ENCODE assay signal across 29 cellular contexts in the genomic region with DNA sequence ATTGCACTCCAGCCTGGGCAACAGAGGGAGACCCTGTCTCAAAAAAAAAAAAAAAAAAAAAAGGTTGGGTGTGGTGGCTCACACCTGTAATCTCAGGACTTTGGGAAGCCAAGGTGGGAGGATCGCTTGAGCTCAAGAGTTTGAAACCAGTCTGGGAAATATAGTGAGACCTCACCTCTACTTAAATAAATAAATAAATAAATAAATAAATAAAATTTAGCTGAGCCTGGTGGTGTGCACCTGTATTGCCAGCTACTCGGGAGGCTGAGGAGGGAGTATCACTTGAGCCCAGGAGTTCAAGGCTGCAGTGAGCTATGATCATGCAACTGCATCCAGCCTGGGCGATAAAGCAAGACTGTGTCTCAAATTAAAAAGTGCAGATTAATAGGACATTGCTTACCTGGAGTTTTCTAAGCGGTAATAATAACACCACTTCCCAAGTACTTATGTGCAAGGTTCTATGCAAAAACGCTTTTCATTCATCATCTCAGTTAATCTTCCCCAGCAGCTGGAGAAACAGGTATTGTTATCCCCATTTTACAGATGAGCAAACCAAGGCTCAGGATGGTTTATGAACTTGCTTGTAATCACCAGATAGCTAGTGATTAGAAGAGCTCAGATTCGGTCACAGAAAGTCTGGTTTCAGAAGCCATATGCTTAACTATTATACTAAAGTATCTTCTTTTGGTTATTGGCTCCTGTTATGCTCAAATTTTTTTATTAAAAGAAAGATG.
A peak's percentile ranks its signal among the peaks of the same experiment; 100 is the strongest.
DNase-seq lines count a peak whose midpoint lies in the region; ATAC-seq, FAIRE-seq and TF ChIP-seq lines count a peak whose summit lies in the region.
"Had no signal": no experiment of that assay in that cellular context is flagged by ENCODE, and none has a peak within 500 bp of the region (broad histone marks: within the 10 kb centered on the region; RNA-seq: fewer than 3 reads in every experiment).

No MANE protein-coding gene starts in this region.

- no peaks in the 10 kb centered on the region for H3K9me3 ChIP-seq in A549
- no peaks in the 10 kb centered on the region for H3K9me3 ChIP-seq in HEK293 (ENCODE audit: control insufficient read depth, insufficient read depth, low read depth, low read length)
- H3K9me3 ChIP-seq in T-helper 17 cell (ENCODE audit: control insufficient read depth, low read length, poor library complexity, severe bottlenecking), result no peaks in the 10 kb centered on the region
- H3K9me3 ChIP-seq: BE2C, BLaER1 had no signal

- no peak overlapping the region for H3K4me3 ChIP-seq in A549
- H3K4me3 ChIP-seq in HEK293 (ENCODE audit: low read depth, low read length), result no peak overlapping the region
- H3K4me3 ChIP-seq: BLaER1, GM12878 had no signal

- no peak overlapping the region for H3K4me2 ChIP-seq in A549
- H3K4me2 ChIP-seq: BLaER1 had no signal

- POLR2A ChIA-PET in A549 (lab: Yijun Ruan, JAX) (interaction anchor here (0.7 kb wide), 1 partner anchor 25 kb away, joined by 4 read pairs; no protein-coding TSS in a partner anchor), HEK293 (lab: Yijun Ruan, JAX) (no interaction called here)

- WGBS in A549 (ENCODE audit: missing lambda C conversion rate), result 91% methylated on average over 6 of the region's 6 CpGs

- TF ChIP-seq POLR2A in A549 (IDR thresholded peaks at IDR 0.05; ENCODE audit: low read length), result no peak

- H3K27me3 Mint-ChIP-seq in T-helper 17 cell (no peaks in the 10 kb centered on the region), glutamatergic neuron (ENCODE audit: unreplicated experiment) (no peaks in the 10 kb centered on the region)
- H3K27me3 Mint-ChIP-seq: CD4-positive, CD25-positive, alpha-beta regulatory T cell; CD8-positive, alpha-beta memory T cell had no signal

- ATAC-seq in A549, result no peak
- no peak for ATAC-seq in T-helper 17 cell
- ATAC-seq: GM12878 had no signal

- no peak for TF ChIP-seq RAD21 in A549 (conservative IDR thresholded peaks at IDR 0.05 in 1 of 2, IDR thresholded peaks at IDR 0.05 in 1 of 2)

- H3K4me3 Mint-ChIP-seq in T-helper 17 cell (no peak overlapping the region), glutamatergic neuron (ENCODE audit: unreplicated experiment) (no peak overlapping the region)
- H3K4me3 Mint-ChIP-seq: CD14-positive monocyte; CD4-positive, CD25-positive, alpha-beta regulatory T cell; CD8-positive, alpha-beta memory T cell had no signal

- H3K27ac Mint-ChIP-seq in T-helper 17 cell, result peak overlapping the region; percentile 49
- H3K27ac Mint-ChIP-seq in glutamatergic neuron (ENCODE audit: unreplicated experiment), result no peak overlapping the region
- H3K27ac Mint-ChIP-seq: CD14-positive monocyte; CD4-positive, alpha-beta memory T cell; CD8-positive, alpha-beta memory T cell had no signal

- H3K9me3 Mint-ChIP-seq in glutamatergic neuron (ENCODE audit: unreplicated experiment), result no peaks in the 10 kb centered on the region
- H3K9me3 Mint-ChIP-seq: CD4-positive, alpha-beta memory T cell; CD4-positive, CD25-positive, alpha-beta regulatory T cell; CD8-positive, alpha-beta memory T cell had no signal

- H3K4me1 Mint-ChIP-seq in T-helper 17 cell (peaks cover 4% of the 10 kb centered on the region), glutamatergic neuron (ENCODE audit: low read depth, unreplicated experiment) (no peaks in the 10 kb centered on the region)
- H3K4me1 Mint-ChIP-seq: CD14-positive monocyte; CD4-positive, alpha-beta memory T cell; CD4-positive, CD25-positive, alpha-beta regulatory T cell; CD8-positive, alpha-beta memory T cell had no signal

- no peaks in the 10 kb centered on the region for H3K36me3 ChIP-seq in HEK293 (ENCODE audit: control insufficient read depth in 2 of 2, insufficient read depth in 1 of 2, low read length in 2 of 2)
- H3K36me3 ChIP-seq: BE2C, BLaER1 had no signal

- no peak for DNase-seq in A549 (ENCODE audit: low read depth in 1 of 2, low spot score in 1 of 2)
- DNase-seq in T-helper 17 cell, result no peak
- no peak for DNase-seq in glutamatergic neuron
- no peak for DNase-seq in activated CD4-positive, CD25-positive, alpha-beta regulatory T cell treated with anti-CD3 and anti-CD28 coated beads, Interleukin-2, amount 50 U/mL, for 72 hours
- no peak for DNase-seq in NCI-H774 (lab: John Stamatoyannopoulos, UW)
- DNase-seq in activated CD4-positive, alpha-beta T cell treated with anti-CD3 and anti-CD28 coated beads for 1 hour, result no peak
- DNase-seq: 8988T; ACHN; BE2C; C1 segment of cervical spinal cord; CD4-positive, alpha-beta memory T cell; CD4-positive, CD25-positive, alpha-beta regulatory T cell; CD8-positive, alpha-beta memory T cell; COR-L47; DMS 273 treated with DMSO at 0.1 percent for 48 hours; DMS153; DMS53; DMS79; DND-41; EL; GDM1 had no signal

- TF ChIP-seq CTCF in A549 (IDR thresholded peaks at IDR 0.05) (no peak), HEK293 (tag by site-specific recombination; IDR thresholded peaks at IDR 0.05) (no peak), glutamatergic neuron (IDR thresholded peaks at IDR 0.05; ENCODE audit: partially characterized antibody, unreplicated experiment) (peak; percentile 9)

- peaks cover 20% of the 10 kb centered on the region; the same call in 2 of the 3 replicates for H3K4me1 ChIP-seq in A549
- H3K4me1 ChIP-seq in HEK293 (ENCODE audit: control insufficient read depth, insufficient read depth, low read length), result no peaks in the 10 kb centered on the region
- H3K4me1 ChIP-seq: BE2C, BLaER1 had no signal

- H3K27ac ChIP-seq in A549 (no peak overlapping the region; a peak in 1 of 6 replicates), HEK293 (ENCODE audit: extremely low read depth, low read depth, low read length) (no peak overlapping the region)
- H3K27ac ChIP-seq: BLaER1 had no signal

- CTCF ChIA-PET in A549 (lab: Yijun Ruan, JAX), result interaction anchor here (0.6 kb wide), 1 partner anchor 62 kb away, joined by 5 read pairs; no protein-coding TSS in a partner anchor
- CTCF ChIA-PET in HEK293 (lab: Yijun Ruan, JAX), result interaction anchor here (0.6 to 1.2 kb wide), 3 partner anchors 9 to 56 kb away, joined by 3 to 4 read pairs (median 4); no protein-coding TSS in a partner anchor

- no peaks in the 10 kb centered on the region for H3K36me3 Mint-ChIP-seq in T-helper 17 cell (ENCODE audit: low read depth)
- H3K36me3 Mint-ChIP-seq in glutamatergic neuron (ENCODE audit: unreplicated experiment), result no peaks in the 10 kb centered on the region
- H3K36me3 Mint-ChIP-seq: CD14-positive monocyte; CD4-positive, alpha-beta memory T cell; CD4-positive, CD25-positive, alpha-beta regulatory T cell; CD8-positive, alpha-beta memory T cell had no signal

- FAIRE-seq in A549 (lab: Jason Lieb, UNC), result no peak
- FAIRE-seq: A204.1, GM12878, GM12892, GM18507, GM19239 had no signal

- no peak for TF ChIP-seq EP300 in A549 (IDR thresholded peaks at IDR 0.05)

TF ChIP-seq in A549, 52 proteins besides CTCF, POLR2A, EP300 and RAD21:
- TF ChIP-seq POLR2AphosphoS2 (conservative IDR thresholded peaks at IDR 0.05; ENCODE audit: low read length), result no peak
- peak; percentile 79 for TF ChIP-seq ZC3H11A (IDR thresholded peaks at IDR 0.05)
- TF ChIP-seq PHF8 (IDR thresholded peaks at IDR 0.05; ENCODE audit: borderline replicate concordance, low read depth), result no peak
- TF ChIP-seq HEYL (CRISPR knock-in tag; IDR thresholded peaks at IDR 0.05), result no peak

TF ChIP-seq in HEK293, 187 proteins besides CTCF, POLR2A, EP300 and RAD21 (continues in another document):
- TF ChIP-seq MYNN (tag by site-specific recombination; IDR thresholded peaks at IDR 0.05; ENCODE audit: borderline replicate concordance) (no peak), ZNF174 (tag by site-specific recombination; IDR thresholded peaks at IDR 0.05) (no peak), ZNF350 (tag by site-specific recombination; IDR thresholded peaks at IDR 0.05) (no peak), ZNF555 (tag by site-specific recombination; conservative IDR thresholded peaks at IDR 0.05) (peak; percentile 33; the same call in 1 of the 2 replicates), ZNF426 (tag by site-specific recombination; IDR thresholded peaks at IDR 0.05) (peak; percentile 47), MZF1 (tag by site-specific recombination; IDR thresholded peaks at IDR 0.05; ENCODE audit: borderline replicate concordance) (peak; percentile 51; the same call in 1 of the 2 replicates), ZNF433 (tag by site-specific recombination; IDR thresholded peaks at IDR 0.05; ENCODE audit: low read depth) (0 out of 2 replicates have a peak, but pooled peaks have one; percentile 14), ZNF394 (tag by site-specific recombination; IDR thresholded peaks at IDR 0.05; ENCODE audit: borderline replicate concordance) (peak; percentile 72; the same call in 1 of the 2 replicates)
